ENCODE assay signal across 22 cellular contexts in genomic region chr10:44281089-44281613, GRCh38.
DNase-seq lines count a peak whose midpoint lies in the region; ATAC-seq and TF ChIP-seq lines count a peak whose summit lies in the region.
"Had no signal": no experiment of that assay in that cellular context is flagged by ENCODE, and none has a peak within 500 bp of the region (broad histone marks: within the 10 kb centered on the region; RNA-seq: fewer than 3 reads in every experiment).

No MANE protein-coding gene starts in this region.

- no peak overlapping the region for H3K4me2 ChIP-seq in GM23338

- H3K4me1 Mint-ChIP-seq in GM23338: peaks cover 10% of the 10 kb centered on the region
- H3K4me1 Mint-ChIP-seq: activated naive CD4-positive, alpha-beta T cell treated with anti-CD3 and anti-CD28 coated beads, Interleukin-2, amount 50 U/mL, for 24 hours; B cell had no signal

- H3K4me1 ChIP-seq in GM23338 (ENCODE audit: insufficient read depth): no peaks in the 10 kb centered on the region
- H3K4me1 ChIP-seq in left ventricle myocardium inferior: peaks cover 22% of the 10 kb centered on the region
- peaks cover 7 to 23% (median 17%) of the 10 kb centered on the region in 5 donors for H3K4me1 ChIP-seq in subcutaneous abdominal adipose tissue (ENCODE audit: control insufficient read depth in 5 of 5, insufficient read depth in 5 of 5, low read length in 5 of 5)
- H3K4me1 ChIP-seq: body of pancreas had no signal

- no peaks in the 10 kb centered on the region for H3K36me3 Mint-ChIP-seq in GM23338 (ENCODE audit: low read depth)
- H3K36me3 Mint-ChIP-seq: activated naive CD4-positive, alpha-beta T cell treated with anti-CD3 and anti-CD28 coated beads, Interleukin-2, amount 50 U/mL, for 24 hours had no signal

- intact Hi-C loops in left ventricle myocardium inferior (cut with micrococcal nuclease): no loop called here

- no peaks in the 10 kb centered on the region for H3K27me3 ChIP-seq in GM23338 (ENCODE audit: insufficient read depth)
- H3K27me3 ChIP-seq in left ventricle myocardium inferior (ENCODE audit: low read depth): no peaks in the 10 kb centered on the region
- H3K27me3 ChIP-seq in subcutaneous abdominal adipose tissue (ENCODE audit: control insufficient read depth in 5 of 5, insufficient read depth in 4 of 5, low read length in 5 of 5): no peaks in the 10 kb centered on the region
- H3K27me3 ChIP-seq: body of pancreas, stomach had no signal

- no peak overlapping the region for H3K4me3 Mint-ChIP-seq in GM23338
- H3K4me3 Mint-ChIP-seq: activated naive CD4-positive, alpha-beta T cell treated with anti-CD3 and anti-CD28 coated beads, Interleukin-2, amount 50 U/mL, for 24 hours; B cell; nephron progenitor cell had no signal

- H3K36me3 ChIP-seq in GM23338 (ENCODE audit: insufficient read depth): no peaks in the 10 kb centered on the region
- no peaks in the 10 kb centered on the region for H3K36me3 ChIP-seq in left ventricle myocardium inferior
- no peaks in the 10 kb centered on the region for H3K36me3 ChIP-seq in subcutaneous abdominal adipose tissue (ENCODE audit: control insufficient read depth in 5 of 5, insufficient read depth in 5 of 5, low read length in 5 of 5)
- H3K36me3 ChIP-seq: stomach had no signal

- H3K27me3 Mint-ChIP-seq in GM23338 (ENCODE audit: insufficient read depth, low read depth, poor library complexity): peaks cover 3% of the 10 kb centered on the region
- H3K27me3 Mint-ChIP-seq: B cell had no signal

- no peaks in the 10 kb centered on the region for H3K79me2 ChIP-seq in GM23338 (replicated peaks; ENCODE audit: insufficient read depth)

- no peak for ATAC-seq in GM23338
- ATAC-seq in HG03432 (IDR thresholded peaks at IDR 0.05; ENCODE audit: unreplicated experiment): no peak
- ATAC-seq: body of pancreas, PC-3 had no signal

- H3K9ac ChIP-seq in subcutaneous abdominal adipose tissue (ENCODE audit: low read length in 5 of 5): no peak overlapping the region

- H3K27ac Mint-ChIP-seq in GM23338: no peak overlapping the region
- H3K27ac Mint-ChIP-seq: activated naive CD4-positive, alpha-beta T cell treated with anti-CD3 and anti-CD28 coated beads, Interleukin-2, amount 50 U/mL, for 24 hours; B cell; nephron progenitor cell had no signal

- H3K4me3 ChIP-seq in GM23338 (no peak overlapping the region), left ventricle myocardium inferior (no peak overlapping the region), subcutaneous abdominal adipose tissue (ENCODE audit: low read depth in 1 of 5, low read length in 5 of 5) (peak overlapping the region in 2 of 5 donors; percentile 16 to 29)
- H3K4me3 ChIP-seq: body of pancreas, stomach had no signal

- H2AFZ ChIP-seq in GM23338: 0 out of 2 replicates have a peak overlapping the region, but pooled peaks have one; percentile 18

- H3K9me3 Mint-ChIP-seq in GM23338: peaks cover 10% of the 10 kb centered on the region
- H3K9me3 Mint-ChIP-seq: activated naive CD4-positive, alpha-beta T cell treated with anti-CD3 and anti-CD28 coated beads, Interleukin-2, amount 50 U/mL, for 24 hours had no signal

- no peak for DNase-seq in GM23338 (ENCODE audit: low spot score)
- DNase-seq in left ventricle myocardium inferior: peak; percentile 57
- DNase-seq in D341Med (ENCODE audit: low spot score): no peak
- DNase-seq in NCI-H1105 (lab: John Stamatoyannopoulos, UW): no peak
- DNase-seq in activated gamma-delta T cell (lab: John Stamatoyannopoulos, UW): no peak
- DNase-seq: activated CD4-positive, alpha-beta T cell treated with anti-CD3 and anti-CD28 coated beads, Interleukin-2, amount 50 U/mL, for 1 hour; body of pancreas; Calu3; GOT3; head of caudate nucleus; KBM-7; NCI-H2171; NCI-H774; nephron progenitor cell; PC-3; retina; stomach had no signal

- TF ChIP-seq CTCF in GM23338 (conservative IDR thresholded peaks at IDR 0.05; ENCODE audit: low read depth in 2 of 2): no peak
- no peak for TF ChIP-seq CTCF in left ventricle myocardium inferior (IDR thresholded peaks at IDR 0.05; ENCODE audit: borderline replicate concordance)

- H3F3A ChIP-seq in GM23338 (replicated peaks; ENCODE audit: low read depth): no peaks in the 10 kb centered on the region

- no peaks in the 10 kb centered on the region for H4K20me1 ChIP-seq in GM23338 (replicated peaks; ENCODE audit: insufficient read depth)

- H3K9me3 ChIP-seq in left ventricle myocardium inferior (replicated peaks): peaks cover 14% of the 10 kb centered on the region
- peaks cover 0 to 3% (median 0%) of the 10 kb centered on the region in 5 donors for H3K9me3 ChIP-seq in subcutaneous abdominal adipose tissue (ENCODE audit: control insufficient read depth in 5 of 5, low read length in 5 of 5)
- H3K9me3 ChIP-seq: body of pancreas, stomach had no signal

- H3K27ac ChIP-seq in GM23338 (ENCODE audit: low read depth) (no peak overlapping the region), left ventricle myocardium inferior (replicated peaks) (peak overlapping the region; percentile 54), subcutaneous abdominal adipose tissue (ENCODE audit: low read depth, low read length) (peak overlapping the region; percentile 61)
- H3K27ac ChIP-seq: body of pancreas had no signal

- 0 out of 2 replicates have a peak, but pooled peaks cover 3% of the 10 kb centered on the region for H3K9me2 ChIP-seq in GM23338 (ENCODE audit: insufficient read depth)

TF ChIP-seq in PFSK-1, 5 proteins besides CTCF, POLR2A, EP300 and RAD21:
- TF ChIP-seq, protein P1, sequence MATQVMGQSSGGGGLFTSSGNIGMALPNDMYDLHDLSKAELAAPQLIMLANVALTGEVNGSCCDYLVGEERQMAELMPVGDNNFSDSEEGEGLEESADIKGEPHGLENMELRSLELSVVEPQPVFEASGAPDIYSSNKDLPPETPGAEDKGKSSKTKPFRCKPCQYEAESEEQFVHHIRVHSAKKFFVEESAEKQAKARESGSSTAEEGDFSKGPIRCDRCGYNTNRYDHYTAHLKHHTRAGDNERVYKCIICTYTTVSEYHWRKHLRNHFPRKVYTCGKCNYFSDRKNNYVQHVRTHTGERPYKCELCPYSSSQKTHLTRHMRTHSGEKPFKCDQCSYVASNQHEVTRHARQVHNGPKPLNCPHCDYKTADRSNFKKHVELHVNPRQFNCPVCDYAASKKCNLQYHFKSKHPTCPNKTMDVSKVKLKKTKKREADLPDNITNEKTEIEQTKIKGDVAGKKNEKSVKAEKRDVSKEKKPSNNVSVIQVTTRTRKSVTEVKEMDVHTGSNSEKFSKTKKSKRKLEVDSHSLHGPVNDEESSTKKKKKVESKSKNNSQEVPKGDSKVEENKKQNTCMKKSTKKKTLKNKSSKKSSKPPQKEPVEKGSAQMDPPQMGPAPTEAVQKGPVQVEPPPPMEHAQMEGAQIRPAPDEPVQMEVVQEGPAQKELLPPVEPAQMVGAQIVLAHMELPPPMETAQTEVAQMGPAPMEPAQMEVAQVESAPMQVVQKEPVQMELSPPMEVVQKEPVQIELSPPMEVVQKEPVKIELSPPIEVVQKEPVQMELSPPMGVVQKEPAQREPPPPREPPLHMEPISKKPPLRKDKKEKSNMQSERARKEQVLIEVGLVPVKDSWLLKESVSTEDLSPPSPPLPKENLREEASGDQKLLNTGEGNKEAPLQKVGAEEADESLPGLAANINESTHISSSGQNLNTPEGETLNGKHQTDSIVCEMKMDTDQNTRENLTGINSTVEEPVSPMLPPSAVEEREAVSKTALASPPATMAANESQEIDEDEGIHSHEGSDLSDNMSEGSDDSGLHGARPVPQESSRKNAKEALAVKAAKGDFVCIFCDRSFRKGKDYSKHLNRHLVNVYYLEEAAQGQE (IDR thresholded peaks at IDR 0.05; ENCODE audit: insufficient read depth in 1 of 2, low read depth in 2 of 2, low read length in 2 of 2): peak; percentile 24 to 31; a peak in 1 of 4 replicates
- TF ChIP-seq FOXP2 (optimal IDR thresholded peaks at IDR 0.05; ENCODE audit: borderline replicate concordance, extremely low read depth, extremely low read length, insufficient read depth) (peak; percentile 80), TAF1 (IDR thresholded peaks at IDR 0.05; ENCODE audit: borderline replicate concordance, insufficient read depth, low read length) (no peak)
